ENCODE assay signal across 1 cellular context in genomic region chr6:13613029-13613594, GRCh38.
TF ChIP-seq lines count a peak whose summit lies in the region.

No MANE protein-coding gene starts in this region.

TF ChIP-seq in GM12878, 131 proteins besides CTCF, POLR2A, EP300 and RAD21:
- TF ChIP-seq E2F8 (IDR thresholded peaks at IDR 0.05; ENCODE audit: low read depth, partially characterized antibody), result no peak
- TF ChIP-seq PRDM15 (CRISPR knock-in tag; IDR thresholded peaks at IDR 0.05), result no peak
- no peak for TF ChIP-seq ZNF274 (IDR thresholded peaks at IDR 0.05; ENCODE audit: insufficient read depth, insufficient read length)
- TF ChIP-seq HDAC6 (IDR thresholded peaks at IDR 0.05; ENCODE audit: unreplicated experiment), result no peak
- TF ChIP-seq ZNF217 (IDR thresholded peaks at IDR 0.05), result no peak
